1 cellular context compared by ENCODE assay signal in the genomic region with DNA sequence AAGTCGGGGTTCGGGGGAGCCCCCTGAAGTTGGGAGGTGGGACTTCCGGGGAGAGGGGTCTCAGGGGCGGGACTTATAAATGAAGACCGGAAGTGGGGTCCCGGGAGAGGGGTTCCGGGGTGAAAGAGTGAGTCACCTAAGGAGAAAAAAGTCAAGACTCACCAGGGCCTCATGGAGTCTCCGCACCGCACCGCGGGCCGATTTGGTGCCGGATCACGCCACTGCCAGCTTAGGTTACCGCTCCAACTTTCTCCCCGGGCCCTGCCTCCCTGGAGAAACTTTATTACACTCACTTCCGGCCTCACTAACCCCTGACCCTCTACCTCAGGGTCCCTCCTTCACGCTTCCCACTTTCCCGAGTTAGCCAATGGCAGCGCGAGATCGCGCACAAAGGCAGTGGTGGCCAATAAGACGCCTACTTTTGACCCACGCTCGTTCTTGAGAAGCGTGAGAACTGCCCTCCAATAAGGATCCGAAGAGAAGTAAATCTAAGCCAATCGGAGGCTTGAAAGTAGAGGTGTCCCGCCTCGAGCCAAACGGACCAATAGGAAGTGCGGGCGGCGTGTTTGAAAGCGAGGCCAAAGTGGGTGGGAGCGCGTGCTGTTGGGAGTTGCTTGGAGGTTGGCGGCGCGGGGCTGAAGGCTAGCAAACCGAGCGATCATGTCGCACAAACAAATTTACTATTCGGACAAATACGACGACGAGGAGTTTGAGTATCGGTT.
TF ChIP-seq lines count a peak whose summit lies in the region.

A gene (plus strand): TSS at position 596 of the 722 bp plus-strand sequence. CDS start 65 bp downstream, at position 661.

TF ChIP-seq in K562, 482 proteins besides CTCF, POLR2A, EP300 and RAD21 (continued from another document and continues in another):
- TF ChIP-seq, protein P1, sequence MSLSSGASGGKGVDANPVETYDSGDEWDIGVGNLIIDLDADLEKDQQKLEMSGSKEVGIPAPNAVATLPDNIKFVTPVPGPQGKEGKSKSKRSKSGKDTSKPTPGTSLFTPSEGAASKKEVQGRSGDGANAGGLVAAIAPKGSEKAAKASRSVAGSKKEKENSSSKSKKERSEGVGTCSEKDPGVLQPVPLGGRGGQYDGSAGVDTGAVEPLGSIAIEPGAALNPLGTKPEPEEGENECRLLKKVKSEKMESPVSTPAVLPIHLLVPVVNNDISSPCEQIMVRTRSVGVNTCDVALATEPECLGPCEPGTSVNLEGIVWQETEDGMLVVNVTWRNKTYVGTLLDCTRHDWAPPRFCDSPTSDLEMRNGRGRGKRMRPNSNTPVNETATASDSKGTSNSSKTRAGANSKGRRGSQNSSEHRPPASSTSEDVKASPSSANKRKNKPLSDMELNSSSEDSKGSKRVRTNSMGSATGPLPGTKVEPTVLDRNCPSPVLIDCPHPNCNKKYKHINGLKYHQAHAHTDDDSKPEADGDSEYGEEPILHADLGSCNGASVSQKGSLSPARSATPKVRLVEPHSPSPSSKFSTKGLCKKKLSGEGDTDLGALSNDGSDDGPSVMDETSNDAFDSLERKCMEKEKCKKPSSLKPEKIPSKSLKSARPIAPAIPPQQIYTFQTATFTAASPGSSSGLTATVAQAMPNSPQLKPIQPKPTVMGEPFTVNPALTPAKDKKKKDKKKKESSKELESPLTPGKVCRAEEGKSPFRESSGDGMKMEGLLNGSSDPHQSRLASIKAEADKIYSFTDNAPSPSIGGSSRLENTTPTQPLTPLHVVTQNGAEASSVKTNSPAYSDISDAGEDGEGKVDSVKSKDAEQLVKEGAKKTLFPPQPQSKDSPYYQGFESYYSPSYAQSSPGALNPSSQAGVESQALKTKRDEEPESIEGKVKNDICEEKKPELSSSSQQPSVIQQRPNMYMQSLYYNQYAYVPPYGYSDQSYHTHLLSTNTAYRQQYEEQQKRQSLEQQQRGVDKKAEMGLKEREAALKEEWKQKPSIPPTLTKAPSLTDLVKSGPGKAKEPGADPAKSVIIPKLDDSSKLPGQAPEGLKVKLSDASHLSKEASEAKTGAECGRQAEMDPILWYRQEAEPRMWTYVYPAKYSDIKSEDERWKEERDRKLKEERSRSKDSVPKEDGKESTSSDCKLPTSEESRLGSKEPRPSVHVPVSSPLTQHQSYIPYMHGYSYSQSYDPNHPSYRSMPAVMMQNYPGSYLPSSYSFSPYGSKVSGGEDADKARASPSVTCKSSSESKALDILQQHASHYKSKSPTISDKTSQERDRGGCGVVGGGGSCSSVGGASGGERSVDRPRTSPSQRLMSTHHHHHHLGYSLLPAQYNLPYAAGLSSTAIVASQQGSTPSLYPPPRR (CRISPR knock-in tag; IDR thresholded peaks at IDR 0.05; ENCODE audit: borderline replicate concordance), result no peak
- TF ChIP-seq ERF (CRISPR knock-in tag; IDR thresholded peaks at IDR 0.05), result 0 out of 2 replicates have a peak, but pooled peaks have one; percentile 79
- peak in 1 of 2 experiments; percentile 100; a peak in 2 of 4 replicates for TF ChIP-seq HDAC1 (IDR thresholded peaks at IDR 0.05)
- TF ChIP-seq, protein P2, sequence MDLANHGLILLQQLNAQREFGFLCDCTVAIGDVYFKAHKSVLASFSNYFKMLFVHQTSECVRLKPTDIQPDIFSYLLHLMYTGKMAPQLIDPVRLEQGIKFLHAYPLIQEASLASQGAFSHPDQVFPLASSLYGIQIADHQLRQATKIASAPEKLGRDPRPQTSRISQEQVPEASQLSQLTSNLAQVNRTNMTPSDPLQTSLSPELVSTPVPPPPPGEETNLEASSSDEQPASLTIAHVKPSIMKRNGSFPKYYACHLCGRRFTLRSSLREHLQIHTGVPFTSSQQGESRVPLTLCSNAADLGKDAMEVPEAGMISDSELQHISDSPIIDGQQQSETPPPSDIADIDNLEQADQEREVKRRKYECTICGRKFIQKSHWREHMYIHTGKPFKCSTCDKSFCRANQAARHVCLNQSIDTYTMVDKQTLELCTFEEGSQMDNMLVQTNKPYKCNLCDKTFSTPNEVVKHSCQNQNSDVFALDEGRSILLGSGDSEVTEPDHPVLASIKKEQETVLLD (IDR thresholded peaks at IDR 0.05), result no peak; the same call in 1 of the 2 replicates
- TF ChIP-seq, protein P3, sequence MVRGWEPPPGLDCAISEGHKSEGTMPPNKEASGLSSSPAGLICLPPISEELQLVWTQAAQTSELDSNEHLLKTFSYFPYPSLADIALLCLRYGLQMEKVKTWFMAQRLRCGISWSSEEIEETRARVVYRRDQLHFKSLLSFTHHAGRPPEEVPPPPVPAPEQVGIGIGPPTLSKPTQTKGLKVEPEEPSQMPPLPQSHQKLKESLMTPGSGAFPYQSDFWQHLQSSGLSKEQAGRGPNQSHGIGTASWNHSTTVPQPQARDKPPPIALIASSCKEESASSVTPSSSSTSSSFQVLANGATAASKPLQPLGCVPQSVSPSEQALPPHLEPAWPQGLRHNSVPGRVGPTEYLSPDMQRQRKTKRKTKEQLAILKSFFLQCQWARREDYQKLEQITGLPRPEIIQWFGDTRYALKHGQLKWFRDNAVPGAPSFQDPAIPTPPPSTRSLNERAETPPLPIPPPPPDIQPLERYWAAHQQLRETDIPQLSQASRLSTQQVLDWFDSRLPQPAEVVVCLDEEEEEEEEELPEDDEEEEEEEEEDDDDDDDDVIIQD (CRISPR knock-in tag; IDR thresholded peaks at IDR 0.05), result no peak
- TF ChIP-seq ZNF766 (CRISPR knock-in tag; conservative IDR thresholded peaks at IDR 0.05), result 0 out of 2 replicates have a peak, but pooled peaks have one; percentile 32
- no peak for TF ChIP-seq ZNF668 (CRISPR knock-in tag; IDR thresholded peaks at IDR 0.05)
- TF ChIP-seq, protein P4, sequence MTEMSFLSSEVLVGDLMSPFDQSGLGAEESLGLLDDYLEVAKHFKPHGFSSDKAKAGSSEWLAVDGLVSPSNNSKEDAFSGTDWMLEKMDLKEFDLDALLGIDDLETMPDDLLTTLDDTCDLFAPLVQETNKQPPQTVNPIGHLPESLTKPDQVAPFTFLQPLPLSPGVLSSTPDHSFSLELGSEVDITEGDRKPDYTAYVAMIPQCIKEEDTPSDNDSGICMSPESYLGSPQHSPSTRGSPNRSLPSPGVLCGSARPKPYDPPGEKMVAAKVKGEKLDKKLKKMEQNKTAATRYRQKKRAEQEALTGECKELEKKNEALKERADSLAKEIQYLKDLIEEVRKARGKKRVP (CRISPR knock-in tag; IDR thresholded peaks at IDR 0.05), result peak; percentile 24; the same call in 1 of the 2 replicates
- no peak for TF ChIP-seq PRPF4 (IDR thresholded peaks at IDR 0.05; ENCODE audit: insufficient read depth, low read depth, low read length, poor library complexity, severe bottlenecking)
- TF ChIP-seq, protein P5, sequence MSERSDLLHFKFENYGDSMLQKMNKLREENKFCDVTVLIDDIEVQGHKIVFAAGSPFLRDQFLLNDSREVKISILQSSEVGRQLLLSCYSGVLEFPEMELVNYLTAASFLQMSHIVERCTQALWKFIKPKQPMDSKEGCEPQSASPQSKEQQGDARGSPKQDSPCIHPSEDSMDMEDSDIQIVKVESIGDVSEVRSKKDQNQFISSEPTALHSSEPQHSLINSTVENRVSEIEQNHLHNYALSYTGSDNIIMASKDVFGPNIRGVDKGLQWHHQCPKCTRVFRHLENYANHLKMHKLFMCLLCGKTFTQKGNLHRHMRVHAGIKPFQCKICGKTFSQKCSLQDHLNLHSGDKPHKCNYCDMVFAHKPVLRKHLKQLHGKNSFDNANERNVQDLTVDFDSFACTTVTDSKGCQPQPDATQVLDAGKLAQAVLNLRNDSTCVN (CRISPR knock-in tag; IDR thresholded peaks at IDR 0.05), result peak; percentile 76; the same call in 1 of the 2 replicates
- TF ChIP-seq TOE1 (IDR thresholded peaks at IDR 0.05; ENCODE audit: borderline replicate concordance), result peak; percentile 69; the same call in 1 of the 2 replicates
- no peak for TF ChIP-seq TOE1 (CRISPR knock-in tag; IDR thresholded peaks at IDR 0.05; ENCODE audit: borderline replicate concordance, low read depth)
- TF ChIP-seq, protein P6, sequence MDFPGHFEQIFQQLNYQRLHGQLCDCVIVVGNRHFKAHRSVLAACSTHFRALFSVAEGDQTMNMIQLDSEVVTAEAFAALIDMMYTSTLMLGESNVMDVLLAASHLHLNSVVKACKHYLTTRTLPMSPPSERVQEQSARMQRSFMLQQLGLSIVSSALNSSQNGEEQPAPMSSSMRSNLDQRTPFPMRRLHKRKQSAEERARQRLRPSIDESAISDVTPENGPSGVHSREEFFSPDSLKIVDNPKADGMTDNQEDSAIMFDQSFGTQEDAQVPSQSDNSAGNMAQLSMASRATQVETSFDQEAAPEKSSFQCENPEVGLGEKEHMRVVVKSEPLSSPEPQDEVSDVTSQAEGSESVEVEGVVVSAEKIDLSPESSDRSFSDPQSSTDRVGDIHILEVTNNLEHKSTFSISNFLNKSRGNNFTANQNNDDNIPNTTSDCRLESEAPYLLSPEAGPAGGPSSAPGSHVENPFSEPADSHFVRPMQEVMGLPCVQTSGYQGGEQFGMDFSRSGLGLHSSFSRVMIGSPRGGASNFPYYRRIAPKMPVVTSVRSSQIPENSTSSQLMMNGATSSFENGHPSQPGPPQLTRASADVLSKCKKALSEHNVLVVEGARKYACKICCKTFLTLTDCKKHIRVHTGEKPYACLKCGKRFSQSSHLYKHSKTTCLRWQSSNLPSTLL (IDR thresholded peaks at IDR 0.05), result peak; percentile 65; the same call in 1 of the 2 replicates
- TF ChIP-seq NR4A1 (CRISPR knock-in tag; IDR thresholded peaks at IDR 0.05), result peak; percentile 90; the same call in 1 of the 2 replicates
- no peak for TF ChIP-seq NR4A1 (tag; IDR thresholded peaks at IDR 0.05)
- peak in 1 of 2 experiments; percentile 94; a peak in 2 of 4 replicates for TF ChIP-seq SRF (CRISPR knock-in tag; IDR thresholded peaks at IDR 0.05)
- no peak for TF ChIP-seq ZNF699 (CRISPR knock-in tag; IDR thresholded peaks at IDR 0.05; ENCODE audit: insufficient replicate concordance)
- TF ChIP-seq, protein P7, sequence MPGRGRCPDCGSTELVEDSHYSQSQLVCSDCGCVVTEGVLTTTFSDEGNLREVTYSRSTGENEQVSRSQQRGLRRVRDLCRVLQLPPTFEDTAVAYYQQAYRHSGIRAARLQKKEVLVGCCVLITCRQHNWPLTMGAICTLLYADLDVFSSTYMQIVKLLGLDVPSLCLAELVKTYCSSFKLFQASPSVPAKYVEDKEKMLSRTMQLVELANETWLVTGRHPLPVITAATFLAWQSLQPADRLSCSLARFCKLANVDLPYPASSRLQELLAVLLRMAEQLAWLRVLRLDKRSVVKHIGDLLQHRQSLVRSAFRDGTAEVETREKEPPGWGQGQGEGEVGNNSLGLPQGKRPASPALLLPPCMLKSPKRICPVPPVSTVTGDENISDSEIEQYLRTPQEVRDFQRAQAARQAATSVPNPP (IDR thresholded peaks at IDR 0.05; ENCODE audit: borderline replicate concordance, insufficient read depth, insufficient read length), result no peak
- TF ChIP-seq, protein P8, sequence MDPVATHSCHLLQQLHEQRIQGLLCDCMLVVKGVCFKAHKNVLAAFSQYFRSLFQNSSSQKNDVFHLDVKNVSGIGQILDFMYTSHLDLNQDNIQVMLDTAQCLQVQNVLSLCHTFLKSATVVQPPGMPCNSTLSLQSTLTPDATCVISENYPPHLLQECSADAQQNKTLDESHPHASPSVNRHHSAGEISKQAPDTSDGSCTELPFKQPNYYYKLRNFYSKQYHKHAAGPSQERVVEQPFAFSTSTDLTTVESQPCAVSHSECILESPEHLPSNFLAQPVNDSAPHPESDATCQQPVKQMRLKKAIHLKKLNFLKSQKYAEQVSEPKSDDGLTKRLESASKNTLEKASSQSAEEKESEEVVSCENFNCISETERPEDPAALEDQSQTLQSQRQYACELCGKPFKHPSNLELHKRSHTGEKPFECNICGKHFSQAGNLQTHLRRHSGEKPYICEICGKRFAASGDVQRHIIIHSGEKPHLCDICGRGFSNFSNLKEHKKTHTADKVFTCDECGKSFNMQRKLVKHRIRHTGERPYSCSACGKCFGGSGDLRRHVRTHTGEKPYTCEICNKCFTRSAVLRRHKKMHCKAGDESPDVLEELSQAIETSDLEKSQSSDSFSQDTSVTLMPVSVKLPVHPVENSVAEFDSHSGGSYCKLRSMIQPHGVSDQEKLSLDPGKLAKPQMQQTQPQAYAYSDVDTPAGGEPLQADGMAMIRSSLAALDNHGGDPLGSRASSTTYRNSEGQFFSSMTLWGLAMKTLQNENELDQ (CRISPR knock-in tag; IDR thresholded peaks at IDR 0.05; ENCODE audit: borderline replicate concordance), result 0 out of 2 replicates have a peak, but pooled peaks have one; percentile 59
- TF ChIP-seq HMG20A (CRISPR knock-in tag; conservative IDR thresholded peaks at IDR 0.05), result no peak
- TF ChIP-seq CTBP1 (IDR thresholded peaks at IDR 0.05; ENCODE audit: borderline replicate concordance), result peak; percentile 25; the same call in 1 of the 2 replicates
- peak; percentile 90 for TF ChIP-seq ETV5 (CRISPR knock-in tag; IDR thresholded peaks at IDR 0.05; ENCODE audit: low read depth)
- TF ChIP-seq, protein P9, sequence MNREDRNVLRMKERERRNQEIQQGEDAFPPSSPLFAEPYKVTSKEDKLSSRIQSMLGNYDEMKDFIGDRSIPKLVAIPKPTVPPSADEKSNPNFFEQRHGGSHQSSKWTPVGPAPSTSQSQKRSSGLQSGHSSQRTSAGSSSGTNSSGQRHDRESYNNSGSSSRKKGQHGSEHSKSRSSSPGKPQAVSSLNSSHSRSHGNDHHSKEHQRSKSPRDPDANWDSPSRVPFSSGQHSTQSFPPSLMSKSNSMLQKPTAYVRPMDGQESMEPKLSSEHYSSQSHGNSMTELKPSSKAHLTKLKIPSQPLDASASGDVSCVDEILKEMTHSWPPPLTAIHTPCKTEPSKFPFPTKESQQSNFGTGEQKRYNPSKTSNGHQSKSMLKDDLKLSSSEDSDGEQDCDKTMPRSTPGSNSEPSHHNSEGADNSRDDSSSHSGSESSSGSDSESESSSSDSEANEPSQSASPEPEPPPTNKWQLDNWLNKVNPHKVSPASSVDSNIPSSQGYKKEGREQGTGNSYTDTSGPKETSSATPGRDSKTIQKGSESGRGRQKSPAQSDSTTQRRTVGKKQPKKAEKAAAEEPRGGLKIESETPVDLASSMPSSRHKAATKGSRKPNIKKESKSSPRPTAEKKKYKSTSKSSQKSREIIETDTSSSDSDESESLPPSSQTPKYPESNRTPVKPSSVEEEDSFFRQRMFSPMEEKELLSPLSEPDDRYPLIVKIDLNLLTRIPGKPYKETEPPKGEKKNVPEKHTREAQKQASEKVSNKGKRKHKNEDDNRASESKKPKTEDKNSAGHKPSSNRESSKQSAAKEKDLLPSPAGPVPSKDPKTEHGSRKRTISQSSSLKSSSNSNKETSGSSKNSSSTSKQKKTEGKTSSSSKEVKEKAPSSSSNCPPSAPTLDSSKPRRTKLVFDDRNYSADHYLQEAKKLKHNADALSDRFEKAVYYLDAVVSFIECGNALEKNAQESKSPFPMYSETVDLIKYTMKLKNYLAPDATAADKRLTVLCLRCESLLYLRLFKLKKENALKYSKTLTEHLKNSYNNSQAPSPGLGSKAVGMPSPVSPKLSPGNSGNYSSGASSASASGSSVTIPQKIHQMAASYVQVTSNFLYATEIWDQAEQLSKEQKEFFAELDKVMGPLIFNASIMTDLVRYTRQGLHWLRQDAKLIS (CRISPR knock-in tag; IDR thresholded peaks at IDR 0.05), result 0 out of 2 replicates have a peak, but pooled peaks have one; percentile 37
- peak; percentile 90 for TF ChIP-seq CHD2 (IDR thresholded peaks at IDR 0.05; ENCODE audit: low read depth, low read length)
- no peak for TF ChIP-seq NFXL1 (CRISPR knock-in tag; IDR thresholded peaks at IDR 0.05)
- peak; percentile 97 for TF ChIP-seq MBD2 (IDR thresholded peaks at IDR 0.05; ENCODE audit: borderline replicate concordance, low read depth)
- TF ChIP-seq MYBL2 (IDR thresholded peaks at IDR 0.05; ENCODE audit: low read depth), result peak; percentile 99
- TF ChIP-seq MYBL2 (CRISPR knock-in tag; IDR thresholded peaks at IDR 0.05; ENCODE audit: borderline replicate concordance), result peak; percentile 79; the same call in 1 of the 2 replicates
- TF ChIP-seq L3MBTL2 (IDR thresholded peaks at IDR 0.05), result peak; percentile 100
- TF ChIP-seq NEUROD1 (IDR thresholded peaks at IDR 0.05; ENCODE audit: borderline replicate concordance, low read depth, low read length, partially characterized antibody), result peak; percentile 96
- no peak for TF ChIP-seq POLR3G (IDR thresholded peaks at IDR 0.05; ENCODE audit: extremely low read depth, insufficient read length, insufficient replicate concordance)
